Comparison of ENCODE assay signal across 8 cellular contexts in the genomic region with DNA sequence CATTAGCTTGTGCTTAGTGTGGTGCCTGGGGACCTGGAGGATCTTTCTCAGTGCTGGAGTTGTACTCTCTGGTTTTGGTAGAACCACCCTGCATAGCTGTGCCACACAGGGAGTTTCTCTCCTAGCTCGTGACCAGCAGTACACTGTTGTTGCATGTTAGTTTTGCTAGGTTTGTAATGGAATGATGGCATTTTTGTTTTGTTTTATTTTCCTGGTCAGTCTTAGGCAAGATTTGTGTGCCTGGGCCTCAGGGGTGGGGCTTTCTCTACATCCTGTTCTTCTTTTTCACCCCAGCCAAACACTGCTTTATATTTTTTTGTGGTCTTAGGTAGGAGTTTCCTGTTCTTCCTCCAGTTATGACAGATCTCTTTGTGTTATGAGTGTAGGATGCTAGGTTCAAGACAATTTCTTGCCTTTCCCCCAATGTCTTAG.
DNase-seq lines count a peak whose midpoint lies in the region; ATAC-seq, FAIRE-seq and TF ChIP-seq lines count a peak whose summit lies in the region.

No MANE protein-coding gene starts in this region.

- POLR2A ChIA-PET in GM10248 (lab: Yijun Ruan, JAX) = no interaction called here

- ATAC-seq in GM21390 (IDR thresholded peaks at IDR 0.05; ENCODE audit: unreplicated experiment) (peak; percentile 89), HG03571 (IDR thresholded peaks at IDR 0.05; ENCODE audit: unreplicated experiment) (peak; percentile 96)

- CTCF ChIA-PET in GM10248 (lab: Yijun Ruan, JAX) = no interaction called here

- FAIRE-seq in HTR-8/SVneo (lab: Jason Lieb, UNC) = no peak

- DNase-seq in GM10248 (ENCODE audit: extremely low spot score) (peak; percentile 16), HTR-8/SVneo (ENCODE audit: insufficient read length, low spot score) (no peak), NCI-H2107 (lab: John Stamatoyannopoulos, UW) (no peak), DMS79 treated with DMSO at 0.1 percent for 48 hours (lab: John Stamatoyannopoulos, UW) (no peak), NCI-H187 (lab: John Stamatoyannopoulos, UW) (no peak)
- DNase-seq in central memory CD4-positive, alpha-beta T cell = peak; percentile 3

- no peak for TF ChIP-seq CTCF in GM10248 (IDR thresholded peaks at IDR 0.05; ENCODE audit: control extremely low read depth, extremely low read depth, low read depth, missing control alignments)

Comparison
In these comparisons a context has a peak if more than half of its experiments do, and no peak if none do; other contexts are left out.
1. DNase-seq: peak in GM10248 (single experiment) and central memory CD4-positive, alpha-beta T cell (single experiment); none in HTR-8/SVneo (single experiment), NCI-H2107 (single experiment), DMS79 treated with DMSO at 0.1 percent for 48 hours (single experiment) and NCI-H187 (0 of 2).